Comparison of ENCODE assay signal across 1 cellular context in genomic region chr1:205812878-205813754, GRCh38.
A peak's percentile ranks its signal among the peaks of the same experiment; 100 is the strongest.
TF ChIP-seq lines count a peak whose summit lies in the region.

SLC41A1 (minus strand) TSS chr1:205813198; CDS start chr1:205810441, 2,757 bp downstream.

TF ChIP-seq in HepG2, 621 proteins besides CTCF, POLR2A, EP300 and RAD21 (continued from another document and continues in another):
- no peak for TF ChIP-seq PRDM10 (CRISPR knock-in tag; IDR thresholded peaks at IDR 0.05; ENCODE audit: low read depth)
- no peak for TF ChIP-seq TCF7 (IDR thresholded peaks at IDR 0.05; ENCODE audit: low read depth)
- TF ChIP-seq KMT2A (CRISPR knock-in tag; IDR thresholded peaks at IDR 0.05): no peak
- TF ChIP-seq MYPOP (CRISPR knock-in tag; IDR thresholded peaks at IDR 0.05): 0 out of 2 replicates have a peak, but pooled peaks have one; percentile 34
- TF ChIP-seq ZSCAN12 (CRISPR knock-in tag; IDR thresholded peaks at IDR 0.05): no peak
- TF ChIP-seq U2AF1 (optimal IDR thresholded peaks at IDR 0.05; ENCODE audit: low read depth, low read length): no peak
- no peak for TF ChIP-seq PREB (CRISPR knock-in tag; IDR thresholded peaks at IDR 0.05)
- TF ChIP-seq DZIP1 (CRISPR knock-in tag; IDR thresholded peaks at IDR 0.05): peak; percentile 22; the same call in 1 of the 2 replicates
- no peak for TF ChIP-seq ZFP62 (CRISPR knock-in tag; IDR thresholded peaks at IDR 0.05)
- TF ChIP-seq CSRNP1 (CRISPR knock-in tag; IDR thresholded peaks at IDR 0.05): 0 out of 2 replicates have a peak, but pooled peaks have one; percentile 53
- no peak for TF ChIP-seq ZNF780A (CRISPR knock-in tag; IDR thresholded peaks at IDR 0.05)
- TF ChIP-seq SMAD3 (CRISPR knock-in tag; IDR thresholded peaks at IDR 0.05): no peak
- TF ChIP-seq CCDC6 (CRISPR knock-in tag; IDR thresholded peaks at IDR 0.05): 0 out of 2 replicates have a peak, but pooled peaks have one; percentile 37
- TF ChIP-seq ZBTB34 (CRISPR knock-in tag; IDR thresholded peaks at IDR 0.05): no peak
- peak; percentile 29; the same call in 1 of the 2 replicates for TF ChIP-seq ZNF232 (CRISPR knock-in tag; IDR thresholded peaks at IDR 0.05; ENCODE audit: borderline replicate concordance)
- 0 out of 2 replicates have a peak, but pooled peaks have one; percentile 28 for TF ChIP-seq ZNF564 (CRISPR knock-in tag; IDR thresholded peaks at IDR 0.05)
- TF ChIP-seq ZNF788 (CRISPR knock-in tag; IDR thresholded peaks at IDR 0.05; ENCODE audit: borderline replicate concordance): peak; percentile 42; the same call in 1 of the 2 replicates
- TF ChIP-seq RELA (CRISPR knock-in tag; IDR thresholded peaks at IDR 0.05): no peak
- no peak for TF ChIP-seq PLRG1 (conservative IDR thresholded peaks at IDR 0.05)
- TF ChIP-seq ZNF337 (CRISPR knock-in tag; IDR thresholded peaks at IDR 0.05; ENCODE audit: borderline replicate concordance, low read depth): no peak
- TF ChIP-seq ZBTB1 (CRISPR knock-in tag; IDR thresholded peaks at IDR 0.05; ENCODE audit: borderline replicate concordance): no peak
- peak; percentile 28; the same call in 1 of the 2 replicates for TF ChIP-seq SP5 (CRISPR knock-in tag; IDR thresholded peaks at IDR 0.05; ENCODE audit: borderline replicate concordance, low read depth)
- no peak for TF ChIP-seq ZFP1 (CRISPR knock-in tag; IDR thresholded peaks at IDR 0.05)
- TF ChIP-seq SKI (IDR thresholded peaks at IDR 0.05; ENCODE audit: partially characterized antibody): no peak
- TF ChIP-seq BCL6 (CRISPR knock-in tag; IDR thresholded peaks at IDR 0.05): 0 out of 2 replicates have a peak, but pooled peaks have one; percentile 5
- peak; percentile 18; the same call in 1 of the 2 replicates for TF ChIP-seq KDM2A (CRISPR knock-in tag; IDR thresholded peaks at IDR 0.05; ENCODE audit: borderline replicate concordance, low read depth)
- no peak for TF ChIP-seq SIN3B (IDR thresholded peaks at IDR 0.05; ENCODE audit: low read length)
- TF ChIP-seq ZNF580 (CRISPR knock-in tag; IDR thresholded peaks at IDR 0.05; ENCODE audit: borderline replicate concordance, low read depth): peak; percentile 17; the same call in 1 of the 2 replicates
- TF ChIP-seq ASH2L (IDR thresholded peaks at IDR 0.05; ENCODE audit: insufficient read length, low read depth, low read length): no peak
- no peak for TF ChIP-seq ZEB1 (IDR thresholded peaks at IDR 0.05; ENCODE audit: insufficient replicate concordance, low read depth)
- TF ChIP-seq ZSCAN5A (CRISPR knock-in tag; IDR thresholded peaks at IDR 0.05; ENCODE audit: borderline replicate concordance): no peak
- no peak for TF ChIP-seq JARID2 (CRISPR knock-in tag; IDR thresholded peaks at IDR 0.05; ENCODE audit: insufficient replicate concordance)
- no peak for TF ChIP-seq NFKBIZ (CRISPR knock-in tag; IDR thresholded peaks at IDR 0.05)
- no peak; the same call in 1 of the 2 replicates for TF ChIP-seq MED13 (CRISPR knock-in tag; IDR thresholded peaks at IDR 0.05)
- peak; percentile 30; the same call in 1 of the 2 replicates for TF ChIP-seq RBFOX2 (IDR thresholded peaks at IDR 0.05; ENCODE audit: low read depth, low read length)
- TF ChIP-seq RAD51 (IDR thresholded peaks at IDR 0.05; ENCODE audit: borderline replicate concordance): no peak
- TF ChIP-seq ZNF276 (CRISPR knock-in tag; IDR thresholded peaks at IDR 0.05; ENCODE audit: low read depth): no peak
- TF ChIP-seq ZNF574 (CRISPR knock-in tag; IDR thresholded peaks at IDR 0.05): peak; percentile 18; the same call in 1 of the 2 replicates
- TF ChIP-seq AHR (CRISPR knock-in tag; IDR thresholded peaks at IDR 0.05): no peak
- no peak for TF ChIP-seq RARA (CRISPR knock-in tag; IDR thresholded peaks at IDR 0.05)
- TF ChIP-seq SP4 (CRISPR knock-in tag; IDR thresholded peaks at IDR 0.05): peak; percentile 52; the same call in 1 of the 2 replicates
